ENCODE assay signal across 23 cellular contexts in genomic region chr18:31209041-31209440, GRCh38. TPM values are rescaled to one million over a fixed set of nuclear protein-coding genes. Genes with fewer than 3 reads are reported as not detected.
DNase-seq lines count a peak whose midpoint lies in the region; ATAC-seq, FAIRE-seq and TF ChIP-seq lines count a peak whose summit lies in the region.
"Had no signal": no experiment of that assay in that cellular context is flagged by ENCODE, and none has a peak within 500 bp of the region (broad histone marks: within the 10 kb centered on the region; RNA-seq: fewer than 3 reads in every experiment).

No MANE protein-coding gene starts in this region.

- H3K9me3 Mint-ChIP-seq in MCF 10A (ENCODE audit: unreplicated experiment), result no peaks in the 10 kb centered on the region
- H3K9me3 Mint-ChIP-seq: CD14-positive monocyte had no signal

- H3K4me3 Mint-ChIP-seq in MCF 10A (ENCODE audit: unreplicated experiment), result no peak overlapping the region
- H3K4me3 Mint-ChIP-seq: CD14-positive monocyte; CD8-positive, alpha-beta T cell; H9 had no signal

- FAIRE-seq in keratinocyte (lab: Jason Lieb, UNC) (peak; percentile 84), urothelium cell line (lab: Jason Lieb, UNC) (no peak)
- FAIRE-seq: D721Med, G401.6, GM12891 had no signal

- H3K36me3 ChIP-seq in mammary epithelial cell (ENCODE audit: insufficient read depth, low read length) (no peaks in the 10 kb centered on the region), keratinocyte (ENCODE audit: control insufficient read depth in 2 of 2, extremely low read depth in 1 of 2, insufficient read depth in 2 of 2, low read length in 2 of 2) (no peaks in the 10 kb centered on the region), parathyroid adenoma (ENCODE audit: control insufficient read depth, insufficient read depth, low read length) (no peaks in the 10 kb centered on the region)

- peak; percentile 42 for DNase-seq in mammary epithelial cell
- DNase-seq in MCF 10A (ENCODE audit: unreplicated experiment), result no peak
- DNase-seq in keratinocyte (ENCODE audit: low read depth, low spot score), result no peak
- DNase-seq in sciatic nerve (ENCODE audit: low spot score), result no peak
- no peak for DNase-seq in urothelium cell line (ENCODE audit: low spot score)
- no peak for DNase-seq in stimulated activated CD4-positive, alpha-beta T cell treated with anti-CD3 and anti-CD28 coated beads, Interleukin-15, amount 100 ng/mL, for 24 hours
- no peak for DNase-seq in NCI-H1694 treated with DMSO at 0.1 percent for 48 hours (lab: John Stamatoyannopoulos, UW)
- DNase-seq: CD8-positive, alpha-beta T cell; COR-L47; DMS153; DMS79 treated with DMSO at 0.1 percent for 48 hours; EL; GOT3; H9 had no signal

- H3K27me3 ChIP-seq in mammary epithelial cell (ENCODE audit: insufficient read depth, low read length), result no peaks in the 10 kb centered on the region
- H3K27me3 ChIP-seq in keratinocyte (ENCODE audit: control insufficient read depth, extremely low read depth, insufficient read depth, low read length), result no peaks in the 10 kb centered on the region
- H3K27me3 ChIP-seq in parathyroid adenoma (ENCODE audit: control insufficient read depth, insufficient read depth, low read length), result no peaks in the 10 kb centered on the region

- H3K4me3 ChIP-seq in mammary epithelial cell (replicated peaks in 1 of 3; ENCODE audit: insufficient read depth in 1 of 3, low read depth in 2 of 3, low read length in 3 of 3) (no peak overlapping the region), keratinocyte (ENCODE audit: control insufficient read depth in 2 of 3, extremely low read depth in 1 of 3, insufficient read depth in 2 of 3, low read depth in 1 of 3, low read length in 3 of 3) (no peak overlapping the region), parathyroid adenoma (ENCODE audit: low read depth, low read length) (no peak overlapping the region)

- H3K79me2 ChIP-seq in mammary epithelial cell (ENCODE audit: insufficient read depth, low read length) (no peaks in the 10 kb centered on the region), keratinocyte (ENCODE audit: control insufficient read depth, insufficient read depth, low read length) (no peaks in the 10 kb centered on the region), parathyroid adenoma (no peaks in the 10 kb centered on the region)

- H3K4me1 Mint-ChIP-seq in MCF 10A (ENCODE audit: insufficient read depth, unreplicated experiment), result peaks cover 23% of the 10 kb centered on the region

- H3K36me3 Mint-ChIP-seq in MCF 10A (ENCODE audit: insufficient read depth, unreplicated experiment), result no peaks in the 10 kb centered on the region
- H3K36me3 Mint-ChIP-seq: CD14-positive monocyte; CD8-positive, alpha-beta T cell had no signal

- in situ Hi-C loops in mammary epithelial cell (cut with MboI; ENCODE audit: low sequenced_read_pairs in 2 of 2), result no loop called here

- POLR2A ChIA-PET in MCF 10A (lab: Yijun Ruan, JAX), result interaction anchor here (0.7 to 5.2 kb wide), 9 partner anchors 10 to 265 kb away, joined by 3 to 37 read pairs (median 4); partner anchors contain the start of genes DSC1, DSC3 and DSG3

- no peaks in the 10 kb centered on the region for H3K27me3 Mint-ChIP-seq in MCF 10A (ENCODE audit: insufficient read depth, unreplicated experiment)

- no peak overlapping the region for H2AFZ ChIP-seq in mammary epithelial cell (ENCODE audit: low read depth, low read length)
- peak overlapping the region; percentile 27 for H2AFZ ChIP-seq in keratinocyte (ENCODE audit: control insufficient read depth, low read length)
- H2AFZ ChIP-seq in parathyroid adenoma, result peak overlapping the region; percentile 2

- H3K27ac Mint-ChIP-seq in MCF 10A (ENCODE audit: low read depth, unreplicated experiment), result no peak overlapping the region
- H3K27ac Mint-ChIP-seq: CD14-positive monocyte; CD8-positive, alpha-beta T cell had no signal

- H3K4me1 ChIP-seq in mammary epithelial cell (ENCODE audit: insufficient read depth, low read length), result peaks cover 17% of the 10 kb centered on the region
- H3K4me1 ChIP-seq in keratinocyte (ENCODE audit: control insufficient read depth, extremely low read depth, insufficient read depth, low read length), result peaks cover 48% of the 10 kb centered on the region
- peaks cover 27% of the 10 kb centered on the region for H3K4me1 ChIP-seq in parathyroid adenoma

- intact Hi-C loops in mammary epithelial cell (cut with micrococcal nuclease), result no loop called here
- intact Hi-C loops in MCF 10A (cut with micrococcal nuclease), result no loop called here
- intact Hi-C loops in sciatic nerve (cut with DNase I), result no loop called here

- H3K9ac ChIP-seq in mammary epithelial cell (ENCODE audit: insufficient read depth, low read length) (no peak overlapping the region), keratinocyte (ENCODE audit: control insufficient read depth, extremely low read depth, insufficient read depth, low read length) (no peak overlapping the region), parathyroid adenoma (no peak overlapping the region)

- H3K9me3 ChIP-seq in mammary epithelial cell (replicated peaks; ENCODE audit: insufficient read depth, low read length) (no peaks in the 10 kb centered on the region), keratinocyte (ENCODE audit: control insufficient read depth, low read depth, low read length) (no peaks in the 10 kb centered on the region), parathyroid adenoma (ENCODE audit: control insufficient read depth, low read length) (no peaks in the 10 kb centered on the region)

- CTCF ChIA-PET in mammary epithelial cell (lab: Charles Lee; ENCODE audit: low non-redundant PET) (no interaction called here), MCF 10A (lab: Yijun Ruan, JAX) (interaction anchor here (0.6 to 1.7 kb wide), 2 partner anchors 9 to 167 kb away, joined by 3 to 8 read pairs; no protein-coding TSS in a partner anchor)

- H3K4me2 ChIP-seq in mammary epithelial cell (ENCODE audit: insufficient read depth, low read depth, low read length), result no peak overlapping the region
- H3K4me2 ChIP-seq in keratinocyte (ENCODE audit: control insufficient read depth, extremely low read depth, insufficient read depth, low read depth, low read length), result no peak overlapping the region
- H3K4me2 ChIP-seq in parathyroid adenoma (ENCODE audit: low read length), result no peak overlapping the region

- H3K9me1 ChIP-seq in keratinocyte (ENCODE audit: control insufficient read depth, extremely low read depth, insufficient read depth, low read length), result no peaks in the 10 kb centered on the region

- TF ChIP-seq CTCF in mammary epithelial cell (conservative IDR thresholded peaks at IDR 0.05 in 1 of 2, IDR thresholded peaks at IDR 0.05 in 1 of 2; ENCODE audit: extremely low read depth in 1 of 2, insufficient read depth in 1 of 2, low read depth in 1 of 2, low read length in 2 of 2) (no peak), MCF 10A (IDR thresholded peaks at IDR 0.05; ENCODE audit: unreplicated experiment) (no peak), keratinocyte (optimal IDR thresholded peaks at IDR 0.05 in 1 of 3, IDR thresholded peaks at IDR 0.05 in 1 of 3, conservative IDR thresholded peaks at IDR 0.05 in 1 of 3; ENCODE audit: extremely low read depth in 1 of 3, insufficient read depth in 2 of 3, low read length in 3 of 3) (no peak), parathyroid adenoma (IDR thresholded peaks at IDR 0.05) (no peak)

- BruUV-seq in mammary epithelial cell (replicated peaks; lab: Mats Ljungman, UMichigan), result no TSS peak
- BruUV-seq in MCF 10A (replicated peaks; lab: Mats Ljungman, UMichigan), result no TSS peak

- H3K27ac ChIP-seq in mammary epithelial cell (ENCODE audit: insufficient read depth, low read depth, low read length) (no peak overlapping the region), keratinocyte (ENCODE audit: control insufficient read depth, insufficient read depth, low read length) (no peak overlapping the region), parathyroid adenoma (peak overlapping the region; percentile 93)
- H3K27ac ChIP-seq: 22Rv1 had no signal

- no peak for ATAC-seq in sciatic nerve
- ATAC-seq: CD8-positive, alpha-beta T cell had no signal

- WGBS in mammary epithelial cell (ENCODE audit: low coverage, missing lambda C conversion rate), result 85% methylated on average over 4 of the region's 4 CpGs

- H4K20me1 ChIP-seq in mammary epithelial cell (ENCODE audit: insufficient read depth, low read length) (no peaks in the 10 kb centered on the region), keratinocyte (ENCODE audit: control insufficient read depth, extremely low read depth, insufficient read depth, low read length) (no peaks in the 10 kb centered on the region)

- dilution Hi-C loops in mammary epithelial cell (cut with HindIII; ENCODE audit: low sequenced_read_pairs) (no loop called here), keratinocyte (cut with MboI; ENCODE audit: extremely low pct_ligation_motif_present, low sequenced_read_pairs) (no loop called here)

RNA-seq across cellular contexts. Expression of gene DSC1, which starts 46.4 kb away (rescaled TPM):
- 1 to 10 TPM in 1 of 2 donors, under 1 TPM in 1; 0.28 to 1.2 TPM for total RNA-seq in mammary epithelial cell
- 0.24 TPM for polyA plus RNA-seq in mammary epithelial cell
- polyA minus RNA-seq in mammary epithelial cell, result not detected
- total RNA-seq in MCF 10A (2022), result not detected in 2 replicates
- 3.1 to 25.1 TPM (median 11.2 TPM) in 3 replicates for polyA plus RNA-seq in keratinocyte
- 394 TPM for polyA plus RNA-seq in keratinocyte (2011; ENCODE audit: low read depth)
- 0.83 and 1.5 TPM in 2 replicates for polyA plus RNA-seq in keratinocyte (2011; cell fraction: cytosol; rRNA removed)
- polyA plus RNA-seq in keratinocyte (2011; cell fraction: nucleus; rRNA removed), result 9.9 and 13.5 TPM in 2 replicates
- 2.3 and 219 TPM in 2 replicates for polyA plus RNA-seq in keratinocyte (2012; ENCODE audit: low replicate concordance)
- polyA minus RNA-seq in keratinocyte, result 1.7 to 38.8 TPM (median 24.1 TPM) in 3 replicates
- polyA minus RNA-seq in keratinocyte (2011; cell fraction: cytosol; rRNA and poly(A)+ RNA removed), result 3.5 TPM
- 30.0 and 43.8 TPM in 2 replicates for polyA minus RNA-seq in keratinocyte (2011; cell fraction: nucleus; rRNA and poly(A)+ RNA removed)
- not detected for total RNA-seq in sciatic nerve
- total RNA-seq: A673, H9, HT1080 had no signal
- polyA plus RNA-seq: BJ, CD14-positive monocyte had no signal
